In the genomic region with DNA sequence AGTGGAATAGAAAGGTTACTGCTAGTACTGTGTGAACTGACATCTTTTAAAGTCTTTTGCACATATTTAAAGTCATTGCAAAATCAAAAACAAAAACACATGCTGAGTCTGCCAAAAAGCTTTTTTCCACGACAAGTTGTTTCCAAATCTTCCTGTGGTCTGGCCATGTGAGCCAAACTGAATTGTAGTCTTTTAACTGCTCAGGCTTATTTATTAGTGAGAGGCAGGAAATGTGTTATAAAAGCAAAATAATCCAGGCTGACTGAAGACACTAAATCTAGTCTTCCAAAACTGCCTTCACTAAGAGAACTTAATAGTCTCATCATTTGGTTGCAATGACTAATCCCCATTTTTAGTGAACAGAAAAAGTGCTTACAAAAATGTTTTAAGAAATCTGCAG, we compare ENCODE assay signal across 8 cellular contexts. TPM values are rescaled to one million over a fixed set of nuclear protein-coding genes. Genes with fewer than 3 reads are reported as not detected.
DNase-seq lines count a peak whose midpoint lies in the region; ATAC-seq and TF ChIP-seq lines count a peak whose summit lies in the region.

No MANE protein-coding gene starts in this region.

- no peaks in the 10 kb centered on the region for H3K9me3 Mint-ChIP-seq in activated T-cell treated with anti-CD3 and anti-CD28 coated beads, Interleukin-2, amount 50 U/mL, for 4 hours

- H3K27me3 ChIP-seq in adipocyte (replicated peaks; ENCODE audit: control insufficient read depth, insufficient read depth, low read length) (no peaks in the 10 kb centered on the region), left lung (no peaks in the 10 kb centered on the region), tibial artery (no peaks in the 10 kb centered on the region)

- H3K4me1 Mint-ChIP-seq in activated T-cell treated with anti-CD3 and anti-CD28 coated beads, Interleukin-2, amount 50 U/mL, for 4 hours (ENCODE audit: low read depth): peaks cover 71% of the 10 kb centered on the region

- H3K9me3 ChIP-seq in adipocyte (ENCODE audit: control insufficient read depth, low read length) (no peaks in the 10 kb centered on the region), left lung (no peaks in the 10 kb centered on the region), tibial artery (no peaks in the 10 kb centered on the region)

- no peak for ATAC-seq in activated T-cell treated with anti-CD3 and anti-CD28 coated beads, Interleukin-2, amount 50 U/mL, for 4 hours
- ATAC-seq in left lung (peak; percentile 1), GM18909 (IDR thresholded peaks at IDR 0.05; ENCODE audit: poor library complexity, unreplicated experiment) (no peak)

- H3K9ac ChIP-seq in adipocyte (ENCODE audit: low read length): peak overlapping the region; percentile 99

- intact Hi-C loops in left lung (cut with DNase I): no loop called here
- intact Hi-C loops in tibial artery (cut with DNase I; ENCODE audit: low total_unique reads): loop anchor here (5.0 kb wide), 1 partner anchor 114 kb away; no protein-coding TSS in a partner anchor

- H3K4me3 ChIP-seq in adipocyte (ENCODE audit: low read length) (peak overlapping the region; percentile 93), left lung (peak overlapping the region in 1 of 2 donors; percentile 88), tibial artery (no peak overlapping the region)

- peak overlapping the region; percentile 97 for H3K4me3 Mint-ChIP-seq in activated T-cell treated with anti-CD3 and anti-CD28 coated beads, Interleukin-2, amount 50 U/mL, for 4 hours

- peak overlapping the region; percentile 97 to 100 for H3K27ac ChIP-seq in left lung
- H3K27ac ChIP-seq in tibial artery: peak overlapping the region; percentile 95 to 97

- peaks cover 5% of the 10 kb centered on the region for H3K36me3 ChIP-seq in adipocyte (ENCODE audit: control insufficient read depth, insufficient read depth, low read length, severe bottlenecking)
- H3K36me3 ChIP-seq in left lung: no peaks in the 10 kb centered on the region
- H3K36me3 ChIP-seq in tibial artery: peaks cover 0 to 5% (median 0%) of the 10 kb centered on the region in 3 donors

- H3K27me3 Mint-ChIP-seq in activated T-cell treated with anti-CD3 and anti-CD28 coated beads, Interleukin-2, amount 50 U/mL, for 4 hours (ENCODE audit: low read depth): no peaks in the 10 kb centered on the region

- no peak for TF ChIP-seq CTCF in left lung (IDR thresholded peaks at IDR 0.05)
- no peak for TF ChIP-seq CTCF in tibial artery (IDR thresholded peaks at IDR 0.05)

- H3K4me1 ChIP-seq in adipocyte (ENCODE audit: control insufficient read depth, insufficient read depth, low read length) (peaks cover 36% of the 10 kb centered on the region), left lung (peaks cover 9 to 35% of the 10 kb centered on the region in 2 donors), tibial artery (peaks cover 0 to 36% (median 17%) of the 10 kb centered on the region in 4 donors)

- no peak for DNase-seq in activated T-cell treated with anti-CD3 and anti-CD28 coated beads, Interleukin-2, amount 50 U/mL, for 4 hours
- DNase-seq in activated T-cell treated with anti-CD3 and anti-CD28 coated beads for 4 hours: no peak
- DNase-seq in adipocyte (ENCODE audit: low read depth): peak; percentile 85
- no peak for DNase-seq in left lung
- peak in 1 of 2 donors; percentile 33 for DNase-seq in tibial artery
- no peak for DNase-seq in NCI-H1092 (lab: John Stamatoyannopoulos, UW)
- DNase-seq in mesenteric fat pad (ENCODE audit: low spot score): no peak

- H3K36me3 Mint-ChIP-seq in activated T-cell treated with anti-CD3 and anti-CD28 coated beads, Interleukin-2, amount 50 U/mL, for 4 hours (ENCODE audit: insufficient read depth): peaks cover 15% of the 10 kb centered on the region

RNA-seq across cellular contexts. Expression of gene KRCC1, which starts 2.3 kb away (rescaled TPM):
- total RNA-seq in activated T-cell treated with anti-CD3 and anti-CD28 coated beads, Interleukin-2, amount 50 U/mL, for 4 hours: 1 to 10 TPM; 5.7 to 6.9 (median 6.6) TPM
- total RNA-seq in left lung (10 to 100 TPM; 19.7 to 22.1 TPM), mesenteric fat pad (18.7 TPM)

RNA-seq across cellular contexts. Expression of gene SMYD1, which starts 14.3 kb away (rescaled TPM):
- not detected for total RNA-seq in activated T-cell treated with anti-CD3 and anti-CD28 coated beads, Interleukin-2, amount 50 U/mL, for 4 hours
- total RNA-seq in left lung (under 1 TPM; 0.05 to 0.06 TPM), mesenteric fat pad (not detected)

RNA-seq across cellular contexts. Expression of gene RNU2-63P, which starts 37.0 kb away (rescaled TPM):
- 10 to 100 TPM; 27.8 to 49.1 (median 40.2) TPM for total RNA-seq in activated T-cell treated with anti-CD3 and anti-CD28 coated beads, Interleukin-2, amount 50 U/mL, for 4 hours
- total RNA-seq in left lung (not detected), mesenteric fat pad (7.5 TPM)
